Comparison of ENCODE assay signal across 8 cellular contexts in the genomic region with DNA sequence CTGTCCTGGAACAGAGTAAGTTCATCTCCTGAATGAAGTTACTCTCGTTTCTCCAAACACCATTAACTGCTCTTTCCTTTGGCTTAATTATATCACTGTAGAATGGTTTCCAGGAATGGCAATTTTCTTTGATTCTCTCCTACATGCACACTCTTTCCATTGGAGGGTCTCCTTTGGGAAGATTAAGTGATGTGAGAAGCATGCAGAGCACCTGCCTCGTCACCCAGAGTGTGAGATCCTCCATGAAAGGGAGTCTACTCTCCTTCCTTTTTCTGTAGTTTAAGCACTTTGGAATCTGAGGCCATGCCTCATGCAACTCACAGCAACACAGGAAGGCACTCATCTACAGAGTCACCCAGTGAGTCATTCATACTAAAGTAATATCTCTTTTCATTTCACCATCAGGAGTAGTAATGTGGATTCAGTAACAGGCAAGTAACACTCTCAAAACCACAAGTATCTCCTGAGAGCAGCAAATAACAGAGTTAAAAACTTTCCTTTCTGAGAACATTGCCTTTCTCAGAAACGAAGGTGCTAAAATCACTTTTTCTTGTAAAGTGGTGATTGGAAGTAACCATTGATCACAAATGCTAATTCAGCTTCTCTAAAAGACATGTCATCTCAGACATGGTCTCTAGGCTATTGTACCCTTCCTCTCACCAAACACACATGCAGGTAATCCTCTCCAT. TPM values are rescaled to one million over a fixed set of nuclear protein-coding genes. Genes with fewer than 3 reads are reported as not detected.
A peak's percentile ranks its signal among the peaks of the same experiment; 100 is the strongest.
DNase-seq lines count a peak whose midpoint lies in the region; ATAC-seq and TF ChIP-seq lines count a peak whose summit lies in the region.

No MANE protein-coding gene starts in this region.

- H3K4me1 ChIP-seq in ACC112 (ENCODE audit: control insufficient read depth, insufficient read depth, low read length, unreplicated experiment) (peaks cover 26% of the 10 kb centered on the region), Peyer's patch (no peaks in the 10 kb centered on the region), MM.1S (ENCODE audit: low read length) (no peaks in the 10 kb centered on the region)

- ATAC-seq in GM18867 (IDR thresholded peaks at IDR 0.05; ENCODE audit: unreplicated experiment): no peak

- TF ChIP-seq POLR2A in Peyer's patch (IDR thresholded peaks at IDR 0.05): no peak

- H3K27ac ChIP-seq in ACC112 (ENCODE audit: low read depth, low read length) (peak overlapping the region; percentile 92), Peyer's patch (no peak overlapping the region), MM.1S (ENCODE audit: low read length) (no peak overlapping the region)

- peak overlapping the region; percentile 44; the same call in 1 of the 2 replicates for H3K4me3 ChIP-seq in ACC112 (ENCODE audit: low read depth, low read length)
- H3K4me3 ChIP-seq in HFF-Myc (replicated peaks; ENCODE audit: low read depth, low read length): no peak overlapping the region
- no peak overlapping the region for H3K4me3 ChIP-seq in foreskin fibroblast (ENCODE audit: low read depth in 1 of 2, low read length in 2 of 2)
- no peak overlapping the region for H3K4me3 ChIP-seq in Peyer's patch
- no peak overlapping the region for H3K4me3 ChIP-seq in MM.1S (ENCODE audit: low read length)

- H3K27me3 Mint-ChIP-seq in activated CD4-positive, alpha-beta T cell treated with anti-CD3 and anti-CD28 coated beads, Interleukin-2, amount 10 ng/mL, durations not matched to agents 7 days and 5 days: no peaks in the 10 kb centered on the region

- H3K27me3 ChIP-seq in ACC112 (ENCODE audit: insufficient read depth, low read length) (no peaks in the 10 kb centered on the region), Peyer's patch (no peaks in the 10 kb centered on the region), MM.1S (replicated peaks; ENCODE audit: insufficient read depth, low read length) (no peaks in the 10 kb centered on the region)

- H3F3A ChIP-seq in MM.1S (ENCODE audit: insufficient read depth, low read length): no peaks in the 10 kb centered on the region

- no peaks in the 10 kb centered on the region for H4K20me1 ChIP-seq in MM.1S (ENCODE audit: insufficient read depth, low read length)

- DNase-seq in HFF-Myc (ENCODE audit: extremely low read depth, low read depth): peak; percentile 58
- DNase-seq in activated CD4-positive, alpha-beta T cell treated with anti-CD3 and anti-CD28 coated beads, Interleukin-2, amount 10 ng/mL, durations not matched to agents 7 days and 5 days: peak; percentile 24
- DNase-seq in foreskin fibroblast: peak; percentile 87 to 95
- DNase-seq in Peyer's patch: no peak
- DNase-seq in MM.1S: no peak
- no peak for DNase-seq in ecto neural progenitor cell (ENCODE audit: low spot score)

- no peaks in the 10 kb centered on the region for H3K9me2 ChIP-seq in MM.1S (replicated peaks; ENCODE audit: insufficient read depth, low read length)

- CTCF ChIA-PET in activated CD4-positive, alpha-beta T cell treated with anti-CD3 and anti-CD28 coated beads, Interleukin-2, amount 10 ng/mL, durations not matched to agents 7 days and 5 days (lab: Charles Lee): interaction anchor here (1.1 kb wide), 1 partner anchor 16 kb away, joined by 3 read pairs; no protein-coding TSS in a partner anchor

- POLR2A ChIA-PET in activated CD4-positive, alpha-beta T cell treated with anti-CD3 and anti-CD28 coated beads, Interleukin-2, amount 10 ng/mL, durations not matched to agents 7 days and 5 days (lab: Charles Lee): no interaction called here

- no peaks in the 10 kb centered on the region for H3K36me3 ChIP-seq in ACC112 (ENCODE audit: insufficient read depth, low read length)
- H3K36me3 ChIP-seq in Peyer's patch: no peaks in the 10 kb centered on the region
- no peaks in the 10 kb centered on the region for H3K36me3 ChIP-seq in MM.1S (replicated peaks; ENCODE audit: insufficient read depth, low read length)

- H3K9me3 ChIP-seq in Peyer's patch: no peaks in the 10 kb centered on the region
- H3K9me3 ChIP-seq in MM.1S (replicated peaks; ENCODE audit: insufficient read depth, low read length): no peaks in the 10 kb centered on the region

- H3K9ac ChIP-seq in MM.1S (ENCODE audit: low read length): no peak overlapping the region

- no peak overlapping the region for H3K4me2 ChIP-seq in MM.1S (ENCODE audit: low read depth, low read length)

- peaks cover 35% of the 10 kb centered on the region for H3K9me3 Mint-ChIP-seq in activated CD4-positive, alpha-beta T cell treated with anti-CD3 and anti-CD28 coated beads, Interleukin-2, amount 10 ng/mL, durations not matched to agents 7 days and 5 days

- H3K36me3 Mint-ChIP-seq in activated CD4-positive, alpha-beta T cell treated with anti-CD3 and anti-CD28 coated beads, Interleukin-2, amount 10 ng/mL, durations not matched to agents 7 days and 5 days (ENCODE audit: low read depth): peaks cover 37% of the 10 kb centered on the region

- peak overlapping the region; percentile 92 for H3K27ac Mint-ChIP-seq in activated CD4-positive, alpha-beta T cell treated with anti-CD3 and anti-CD28 coated beads, Interleukin-2, amount 10 ng/mL, durations not matched to agents 7 days and 5 days

- TF ChIP-seq CTCF in HFF-Myc (IDR thresholded peaks at IDR 0.05; ENCODE audit: low read depth, low read length, missing control alignments) (no peak), foreskin fibroblast (IDR thresholded peaks at IDR 0.05; ENCODE audit: low read depth, low read length) (no peak), Peyer's patch (IDR thresholded peaks at IDR 0.05) (no peak), MM.1S (IDR thresholded peaks at IDR 0.05; ENCODE audit: low read length) (no peak)

- H2AFZ ChIP-seq in ACC112 (ENCODE audit: low read length, unreplicated experiment) (peak overlapping the region; percentile 48), MM.1S (ENCODE audit: low read length) (no peak overlapping the region)

- H3K79me2 ChIP-seq in ACC112 (ENCODE audit: control insufficient read depth, insufficient read depth, low read length, unreplicated experiment): no peaks in the 10 kb centered on the region
- no peaks in the 10 kb centered on the region for H3K79me2 ChIP-seq in MM.1S (ENCODE audit: low read length)

- H3K4me1 Mint-ChIP-seq in activated CD4-positive, alpha-beta T cell treated with anti-CD3 and anti-CD28 coated beads, Interleukin-2, amount 10 ng/mL, durations not matched to agents 7 days and 5 days: peaks cover 51% of the 10 kb centered on the region

- no peak overlapping the region for H3K4me3 Mint-ChIP-seq in activated CD4-positive, alpha-beta T cell treated with anti-CD3 and anti-CD28 coated beads, Interleukin-2, amount 10 ng/mL, durations not matched to agents 7 days and 5 days

RNA-seq across cellular contexts. Expression of a gene that starts 52.8 kb away (rescaled TPM):
- under 1 TPM in 1 of 2 experiments, not detected in 1; 0.12 TPM for total RNA-seq in activated CD4-positive, alpha-beta T cell treated with anti-CD3 and anti-CD28 coated beads, Interleukin-2, amount 10 ng/mL, durations not matched to agents 7 days and 5 days
- total RNA-seq in Peyer's patch: 10 to 100 TPM in 2 of 4 donors, 1 to 10 TPM in 2; 4.0 to 47.2 (median 15.9) TPM

Comparison
In these comparisons a context has a peak if more than half of its experiments do, and no peak if none do; other contexts are left out.
1. DNase-seq: peak in HFF-Myc (single experiment), activated CD4-positive, alpha-beta T cell treated with anti-CD3 and anti-CD28 coated beads, Interleukin-2, amount 10 ng/mL, durations not matched to agents 7 days and 5 days (single experiment) and foreskin fibroblast (2 of 2); none in Peyer's patch (0 of 3), MM.1S (single experiment) and ecto neural progenitor cell (single experiment).
2. RNA of a gene that starts 52.8 kb away (total RNA-seq): 4.0 to 47.2 TPM in Peyer's patch; 0.12 TPM in activated CD4-positive, alpha-beta T cell treated with anti-CD3 and anti-CD28 coated beads, Interleukin-2, amount 10 ng/mL, durations not matched to agents 7 days and 5 days; every median in the first group is over 4 times any median in the second.